Comparison of ENCODE assay signal across 29 cellular contexts in genomic region chr12:99223554-99223953, GRCh38.
"Had no signal": no experiment of that assay in that cellular context is flagged by ENCODE, and none has a peak within 500 bp of the region (broad histone marks: within the 10 kb centered on the region; RNA-seq: fewer than 3 reads in every experiment).

No MANE protein-coding gene starts in this region.

- H3K27ac ChIP-seq: ascending aorta, cardiac muscle cell, PC-9, RWPE1 had no signal

- H3K4me2 ChIP-seq: PC-9 had no signal

- H3K4me3 ChIP-seq: ascending aorta, cardiac muscle cell, PC-9 had no signal

- ATAC-seq: activated CD4-positive, alpha-beta T cell treated with anti-CD3 and anti-CD28 coated beads for 36 hours; activated CD4-positive, CD25-positive, alpha-beta regulatory T cell treated with anti-CD3 and anti-CD28 coated beads, Interleukin-2, amount 50 U/mL, for 24 hours; activated CD8-positive, alpha-beta T cell treated with anti-CD3 and anti-CD28 coated beads, Interleukin-2, amount 10 ng/mL, durations not matched to agents 7 days and 5 days; Right ventricle myocardium inferior had no signal

- H3K36me3 ChIP-seq: ascending aorta, cardiac muscle cell had no signal

- DNase-seq: activated CD4-positive, alpha-beta T cell treated with anti-CD3 and anti-CD28 coated beads for 36 hours; activated CD4-positive, alpha-beta T cell treated with anti-CD3 and anti-CD28 coated beads, Interleukin-2, amount 10 ng/mL, durations not matched to agents 7 days and 5 days; activated CD4-positive, alpha-beta T cell treated with anti-CD3 and anti-CD28 coated beads, Interleukin-2, amount 50 U/mL, for 48 hours; activated CD8-positive, alpha-beta T cell treated with anti-CD3 and anti-CD28 coated beads, Interleukin-2, amount 10 ng/mL, durations not matched to agents 7 days and 5 days; activated gamma-delta T cell; activated naive CD4-positive, alpha-beta T cell treated with Interleukin-2 at 50 U/mL for 16 hours; activated naive CD8-positive, alpha-beta T cell treated with anti-CD3 and anti-CD28 coated beads, Interleukin-2, amount 10 ng/mL, durations not matched to agents 7 days and 5 days; activated T-cell treated with anti-CD3 and anti-CD28 coated beads, Interleukin-2, amount 50 U/mL, for 24 hours; amygdala; Karpas-422; MM.1S; NCI-H1092 treated with DMSO at 0.1 percent for 48 hours; NCI-H146; NCI-H187; NCI-H2029 treated with DMSO at 0.1 percent for 48 hours; NCI-H2107; NCI-H2171 treated with DMSO at 0.1 percent for 48 hours; NCI-H2227 treated with DMSO at 0.1 percent for 48 hours; NCI-H446; NCI-H510A treated with DMSO at 0.1 percent for 48 hours; NCI-H526 treated with DMSO at 0.1 percent for 48 hours; NCI-H82; NK-92 treated with Interleukin-12 subunit alpha and Interleukin-12 subunit beta, amount 100 ng/mL, for 24 hours; PC-9 had no signal

- H3K9me3 ChIP-seq: ascending aorta had no signal

- H3K27me3 ChIP-seq: ascending aorta, cardiac muscle cell had no signal

- H2AFZ ChIP-seq: PC-9 had no signal
